In genomic region chr11:128465946-128466688, GRCh38 we compare ENCODE assay signal across 1 cellular context.
TF ChIP-seq lines count a peak whose summit lies in the region.

No MANE protein-coding gene starts in this region.

TF ChIP-seq in SK-N-SH treated with all-trans-retinoic acid at 6 μM for 48 hours, 23 proteins besides CTCF, POLR2A, EP300 and RAD21 (continued from another document):
- TF ChIP-seq PPARA (CRISPR knock-in tag; IDR thresholded peaks at IDR 0.05; ENCODE audit: borderline replicate concordance) (no peak), CSRNP3 (CRISPR knock-in tag; IDR thresholded peaks at IDR 0.05) (no peak), PATZ1 (CRISPR knock-in tag; IDR thresholded peaks at IDR 0.05; ENCODE audit: borderline replicate concordance) (no peak), ZFP3 (CRISPR knock-in tag; IDR thresholded peaks at IDR 0.05) (no peak), ARNTL (CRISPR knock-in tag; IDR thresholded peaks at IDR 0.05; ENCODE audit: borderline replicate concordance, low read depth) (no peak), RARB (CRISPR knock-in tag; IDR thresholded peaks at IDR 0.05) (no peak), ZNF8 (CRISPR knock-in tag; IDR thresholded peaks at IDR 0.05) (no peak), ISL1 (CRISPR knock-in tag; IDR thresholded peaks at IDR 0.05) (no peak), BACH2 (CRISPR knock-in tag; IDR thresholded peaks at IDR 0.05; ENCODE audit: borderline replicate concordance) (no peak), POU6F1 (CRISPR knock-in tag; IDR thresholded peaks at IDR 0.05; ENCODE audit: borderline replicate concordance, low read depth) (no peak), TCF4 (CRISPR knock-in tag; IDR thresholded peaks at IDR 0.05; ENCODE audit: borderline replicate concordance) (no peak), OSR1 (CRISPR knock-in tag; IDR thresholded peaks at IDR 0.05) (no peak), SNAI2 (CRISPR knock-in tag; IDR thresholded peaks at IDR 0.05) (no peak)
